8 cellular contexts compared by ENCODE assay signal in the genomic region with DNA sequence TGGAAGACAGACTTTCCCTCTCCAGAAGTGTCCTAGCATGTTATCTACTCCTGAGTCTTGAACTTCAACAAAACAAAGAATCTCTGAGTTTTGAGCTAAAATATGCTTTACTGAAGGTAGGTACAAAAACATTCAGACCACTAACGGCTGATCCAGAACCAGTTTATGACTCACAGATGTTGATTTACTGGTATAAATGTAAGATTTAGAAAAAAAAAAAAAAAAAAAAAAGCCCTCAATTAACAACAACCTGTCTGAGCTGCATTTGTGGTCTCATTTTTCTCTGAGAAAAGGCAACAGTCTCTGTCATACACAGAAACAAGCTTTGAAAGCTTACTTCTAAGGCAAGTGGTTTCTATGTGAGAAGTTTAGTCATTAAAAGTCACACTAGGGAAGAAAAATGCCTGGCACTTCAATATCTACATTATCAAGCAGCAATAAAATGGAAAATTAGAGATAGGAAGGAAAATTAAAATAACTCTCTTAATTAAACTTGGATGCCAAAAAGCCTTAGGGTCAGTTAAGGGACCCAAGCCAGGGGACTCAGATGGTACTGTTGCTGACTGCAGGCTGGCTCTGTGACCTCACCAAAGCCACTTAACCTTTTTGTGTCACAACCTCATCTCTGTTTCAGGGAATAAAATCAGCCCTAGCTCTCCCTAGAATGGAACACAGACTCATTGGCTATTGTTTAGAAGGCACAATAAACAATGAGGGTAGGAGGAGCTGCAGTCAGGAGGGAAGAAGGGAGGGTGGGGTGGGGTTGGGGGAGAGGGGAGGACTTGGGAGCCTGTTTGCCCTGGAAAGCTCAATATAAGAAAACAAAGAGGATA.
DNase-seq lines count a peak whose midpoint lies in the region; ATAC-seq, FAIRE-seq and TF ChIP-seq lines count a peak whose summit lies in the region.

No MANE protein-coding gene starts in this region.

- no peak overlapping the region for H3K4me3 ChIP-seq in choroid plexus epithelial cell (ENCODE audit: low read depth, low read length)

- peaks cover 3% of the 10 kb centered on the region for H3K9me3 Mint-ChIP-seq in natural killer cell treated with Interleukin-12 subunit alpha and Interleukin-12 subunit beta and Interleukin-15 and Interleukin-18, amount 100 ng/mL, for 72 hours

- H3K4me3 Mint-ChIP-seq in natural killer cell treated with Interleukin-12 subunit alpha and Interleukin-12 subunit beta and Interleukin-15 and Interleukin-18, amount 100 ng/mL, for 72 hours, result peak overlapping the region; percentile 71

- peak overlapping the region; percentile 95 to 96 for H3K27ac Mint-ChIP-seq in natural killer cell treated with Interleukin-12 subunit alpha and Interleukin-12 subunit beta and Interleukin-15 and Interleukin-18, amount 100 ng/mL, for 72 hours

- ATAC-seq in natural killer cell treated with Interleukin-12 subunit alpha and Interleukin-12 subunit beta and Interleukin-15 and Interleukin-18, amount 100 ng/mL, for 72 hours, result peak; percentile 57 to 58
- ATAC-seq in HG03342 (IDR thresholded peaks at IDR 0.05; ENCODE audit: unreplicated experiment) (no peak), HG02623 (IDR thresholded peaks at IDR 0.05; ENCODE audit: unreplicated experiment) (no peak)

- peaks cover 8% of the 10 kb centered on the region for H3K36me3 Mint-ChIP-seq in natural killer cell treated with Interleukin-12 subunit alpha and Interleukin-12 subunit beta and Interleukin-15 and Interleukin-18, amount 100 ng/mL, for 72 hours

- DNase-seq in DMS53 treated with DMSO at 0.1 percent for 48 hours (lab: John Stamatoyannopoulos, UW; ENCODE audit: unreplicated experiment) (peak; percentile 13), NCI-H69 (lab: John Stamatoyannopoulos, UW) (peak; percentile 82), choroid plexus epithelial cell (ENCODE audit: low read depth) (peak; percentile 62), urothelium cell line (ENCODE audit: low spot score) (no peak)
- no peak for DNase-seq in natural killer cell treated with Interleukin-12 subunit alpha and Interleukin-12 subunit beta and Interleukin-15 and Interleukin-18, amount 100 ng/mL, for 72 hours (ENCODE audit: low spot score)
- no peak for DNase-seq in stimulated activated CD4-positive, alpha-beta T cell treated with anti-CD3 and anti-CD28 coated beads, Interleukin-1b, Interleukin-23, amount 100 ng/mL, for 48 hours

- peaks cover 61 to 76% of the 10 kb centered on the region in 2 donors for H3K4me1 Mint-ChIP-seq in natural killer cell treated with Interleukin-12 subunit alpha and Interleukin-12 subunit beta and Interleukin-15 and Interleukin-18, amount 100 ng/mL, for 72 hours (ENCODE audit: low read depth in 2 of 2)

- no peak for FAIRE-seq in urothelium cell line (lab: Jason Lieb, UNC)

- H3K27me3 Mint-ChIP-seq in natural killer cell treated with Interleukin-12 subunit alpha and Interleukin-12 subunit beta and Interleukin-15 and Interleukin-18, amount 100 ng/mL, for 72 hours, result peaks cover 0 to 2% of the 10 kb centered on the region in 2 donors

- TF ChIP-seq CTCF in choroid plexus epithelial cell (conservative IDR thresholded peaks at IDR 0.05; ENCODE audit: low read depth, low read length), result no peak

Comparison
In these comparisons a context has a peak if more than half of its experiments do, and no peak if none do; other contexts are left out.
1. DNase-seq: peak in DMS53 treated with DMSO at 0.1 percent for 48 hours (single experiment), NCI-H69 (single experiment) and choroid plexus epithelial cell (single experiment); none in natural killer cell treated with Interleukin-12 subunit alpha and Interleukin-12 subunit beta and Interleukin-15 and Interleukin-18, amount 100 ng/mL, for 72 hours (single experiment), stimulated activated CD4-positive, alpha-beta T cell treated with anti-CD3 and anti-CD28 coated beads, Interleukin-1b, Interleukin-23, amount 100 ng/mL, for 48 hours (single experiment) and urothelium cell line (single experiment).
2. ATAC-seq: peak in natural killer cell treated with Interleukin-12 subunit alpha and Interleukin-12 subunit beta and Interleukin-15 and Interleukin-18, amount 100 ng/mL, for 72 hours (2 of 2); none in HG03342 (single experiment) and HG02623 (single experiment).